ENCODE assay signal across 15 cellular contexts in the genomic region with DNA sequence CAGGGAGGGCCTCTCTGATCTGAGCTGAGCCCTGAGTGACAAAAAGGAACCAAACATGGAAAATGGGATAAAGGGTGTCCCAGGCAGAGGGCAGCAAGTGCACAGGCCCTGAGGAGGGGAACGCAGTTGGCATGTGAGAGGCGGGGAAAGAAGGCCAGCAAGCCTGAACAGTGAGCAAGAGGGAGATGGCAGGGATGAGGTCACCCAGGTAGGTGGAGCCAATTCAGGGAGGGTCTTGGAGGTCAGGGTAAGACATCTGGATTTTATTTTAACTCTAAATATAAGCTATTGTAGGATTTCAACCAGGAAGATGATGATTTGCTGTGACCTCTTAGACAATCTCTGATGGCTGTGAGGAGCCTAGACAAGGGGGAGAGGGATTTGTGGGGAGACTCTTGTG.
A peak's percentile ranks its signal among the peaks of the same experiment; 100 is the strongest.
DNase-seq lines count a peak whose midpoint lies in the region; ATAC-seq and TF ChIP-seq lines count a peak whose summit lies in the region.
"Had no signal": no experiment of that assay in that cellular context is flagged by ENCODE, and none has a peak within 500 bp of the region (broad histone marks: within the 10 kb centered on the region; RNA-seq: fewer than 3 reads in every experiment).

No MANE protein-coding gene starts in this region.

- TF ChIP-seq CTCF in omental fat pad (IDR thresholded peaks at IDR 0.05) = no peak

- 92 to 93% methylated on average over 2 of the region's 2 CpGs for WGBS in aorta, 2 donors

- no peaks in the 10 kb centered on the region for H3K36me3 ChIP-seq in MG63
- H3K36me3 ChIP-seq in aorta (ENCODE audit: control insufficient read depth in 1 of 2, insufficient read depth in 2 of 2, low read length in 1 of 2) = no peaks in the 10 kb centered on the region

- no peak overlapping the region for H3K27ac ChIP-seq in aorta (ENCODE audit: low read depth in 1 of 2, low read length in 2 of 2)

- DNase-seq in EL = peak; percentile 75
- DNase-seq in MG63 = peak; percentile 16
- DNase-seq in fibroblast of peridontal ligament (ENCODE audit: extremely low read depth) = peak; percentile 74
- DNase-seq in aorta = no peak
- DNase-seq in NCI-H69 (lab: John Stamatoyannopoulos, UW) = no peak
- DNase-seq in omental fat pad (ENCODE audit: low spot score) = no peak
- DNase-seq: CD4-positive, CD25-positive, alpha-beta regulatory T cell; COR-L47; NCI-H1105 treated with DMSO at 0.1 percent for 48 hours; NCI-H1694; NCI-H2081 treated with DMSO at 0.1 percent for 48 hours; NCI-H446 treated with DMSO at 0.1 percent for 48 hours; SHP77; SK-N-SH had no signal

- no peaks in the 10 kb centered on the region for H3K4me1 ChIP-seq in aorta (ENCODE audit: control insufficient read depth in 1 of 2, insufficient read depth in 2 of 2, low read length in 2 of 2)

- H3K9me3 ChIP-seq in MG63 (no peaks in the 10 kb centered on the region), aorta (ENCODE audit: control insufficient read depth, low read length) (no peaks in the 10 kb centered on the region)
- H3K9me3 ChIP-seq: SK-N-SH had no signal

- H3K4me3 ChIP-seq in MG63 (no peak overlapping the region), aorta (ENCODE audit: low read length in 2 of 2) (no peak overlapping the region)

- H3K27me3 ChIP-seq in MG63 (no peaks in the 10 kb centered on the region), aorta (ENCODE audit: control insufficient read depth in 1 of 2, insufficient read depth in 2 of 2, low read length in 1 of 2) (no peaks in the 10 kb centered on the region)

- intact Hi-C loops in aorta (cut with DNase I) = no loop called here

- ATAC-seq in aorta (ENCODE audit: low FRiP score) (peak; percentile 16), GM21367 (IDR thresholded peaks at IDR 0.05; ENCODE audit: unreplicated experiment) (no peak), omental fat pad (ENCODE audit: low FRiP score) (no peak)

Comparison
In these comparisons a context has a peak if more than half of its experiments do, and no peak if none do; other contexts are left out.
1. DNase-seq: peak in EL (single experiment), MG63 (single experiment) and fibroblast of peridontal ligament (single experiment); none in aorta (0 of 2), NCI-H69 (single experiment) and omental fat pad (single experiment).